In the genomic region with DNA sequence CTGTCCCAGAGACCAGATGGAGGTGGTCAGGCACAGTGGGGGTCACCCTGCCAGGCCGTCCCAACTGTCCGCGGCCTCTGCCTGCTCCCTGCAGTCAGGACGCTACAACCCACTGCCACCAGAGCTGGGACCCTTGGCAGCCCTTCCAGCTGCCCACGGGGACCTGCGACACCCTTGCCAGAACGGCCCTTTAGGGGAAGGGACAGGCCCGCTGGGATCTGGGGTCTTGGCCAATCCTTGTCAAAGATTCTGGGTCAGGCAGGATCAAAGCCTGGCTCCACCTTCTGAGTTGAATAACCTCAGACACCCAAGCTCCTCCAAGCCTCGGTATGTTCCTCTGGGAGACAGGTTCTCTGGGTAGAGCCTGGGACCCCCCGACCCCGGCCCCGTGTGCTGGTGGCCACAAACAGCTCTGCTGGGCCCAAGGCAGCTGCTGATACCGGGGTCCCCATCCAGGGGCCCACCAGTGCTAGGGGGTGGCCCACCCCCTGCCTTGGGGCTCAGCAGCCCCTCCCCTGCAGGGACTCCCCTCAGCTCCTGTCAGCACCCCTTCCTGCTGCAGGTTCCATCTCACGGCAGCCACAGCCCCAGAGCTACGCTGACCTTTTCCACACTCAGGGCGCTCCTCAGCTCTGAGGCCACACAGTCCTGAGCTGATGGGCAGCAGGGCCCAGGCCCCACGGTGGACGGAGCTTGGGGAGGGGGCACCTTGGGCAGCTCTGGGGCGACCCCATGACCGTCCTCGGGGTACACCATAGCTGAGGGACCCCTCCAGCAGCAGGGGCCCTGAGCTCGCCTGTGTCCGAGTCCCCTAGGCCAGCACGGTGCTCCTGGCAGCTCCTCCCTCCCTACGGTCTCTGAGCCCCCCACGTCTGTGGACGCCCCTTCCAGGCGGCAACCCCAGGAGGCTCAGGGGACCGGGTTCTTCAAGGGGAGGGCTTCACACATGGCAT, we compare ENCODE assay signal across 2 cellular contexts.
TF ChIP-seq lines count a peak whose summit lies in the region.

No MANE protein-coding gene starts in this region.

TF ChIP-seq in IMR-90, 13 proteins besides CTCF, POLR2A, EP300 and RAD21:
- TF ChIP-seq FOS (IDR thresholded peaks at IDR 0.05; ENCODE audit: low read depth, low read length) (no peak), RFX5 (IDR thresholded peaks at IDR 0.05; ENCODE audit: low read depth, low read length) (no peak), CEBPB (IDR thresholded peaks at IDR 0.05; ENCODE audit: low read depth, low read length) (no peak), MXI1 (IDR thresholded peaks at IDR 0.05; ENCODE audit: borderline replicate concordance, low read depth, low read length) (no peak), RCOR1 (IDR thresholded peaks at IDR 0.05; ENCODE audit: insufficient replicate concordance, low read length) (no peak), CHD1 (IDR thresholded peaks at IDR 0.05; ENCODE audit: low read depth, low read length) (no peak), SMC3 (IDR thresholded peaks at IDR 0.05; ENCODE audit: low read depth, low read length) (no peak), MAFK (IDR thresholded peaks at IDR 0.05; ENCODE audit: low read depth, low read length) (no peak), NFE2L2 (IDR thresholded peaks at IDR 0.05; ENCODE audit: low read depth, low read length) (no peak), MAZ (IDR thresholded peaks at IDR 0.05; ENCODE audit: borderline replicate concordance, low read depth, low read length) (no peak), BHLHE40 (IDR thresholded peaks at IDR 0.05; ENCODE audit: low read depth, low read length) (no peak)
- TF ChIP-seq, protein P1, sequence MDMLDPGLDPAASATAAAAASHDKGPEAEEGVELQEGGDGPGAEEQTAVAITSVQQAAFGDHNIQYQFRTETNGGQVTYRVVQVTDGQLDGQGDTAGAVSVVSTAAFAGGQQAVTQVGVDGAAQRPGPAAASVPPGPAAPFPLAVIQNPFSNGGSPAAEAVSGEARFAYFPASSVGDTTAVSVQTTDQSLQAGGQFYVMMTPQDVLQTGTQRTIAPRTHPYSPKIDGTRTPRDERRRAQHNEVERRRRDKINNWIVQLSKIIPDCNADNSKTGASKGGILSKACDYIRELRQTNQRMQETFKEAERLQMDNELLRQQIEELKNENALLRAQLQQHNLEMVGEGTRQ (IDR thresholded peaks at IDR 0.05; ENCODE audit: low read depth, low read length) = no peak
- TF ChIP-seq, protein P2, sequence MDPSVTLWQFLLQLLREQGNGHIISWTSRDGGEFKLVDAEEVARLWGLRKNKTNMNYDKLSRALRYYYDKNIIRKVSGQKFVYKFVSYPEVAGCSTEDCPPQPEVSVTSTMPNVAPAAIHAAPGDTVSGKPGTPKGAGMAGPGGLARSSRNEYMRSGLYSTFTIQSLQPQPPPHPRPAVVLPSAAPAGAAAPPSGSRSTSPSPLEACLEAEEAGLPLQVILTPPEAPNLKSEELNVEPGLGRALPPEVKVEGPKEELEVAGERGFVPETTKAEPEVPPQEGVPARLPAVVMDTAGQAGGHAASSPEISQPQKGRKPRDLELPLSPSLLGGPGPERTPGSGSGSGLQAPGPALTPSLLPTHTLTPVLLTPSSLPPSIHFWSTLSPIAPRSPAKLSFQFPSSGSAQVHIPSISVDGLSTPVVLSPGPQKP (IDR thresholded peaks at IDR 0.05; ENCODE audit: borderline replicate concordance, low read depth, low read length) = no peak

TF ChIP-seq in H1, 55 proteins besides CTCF, POLR2A, EP300 and RAD21:
- TF ChIP-seq CREB1 (IDR thresholded peaks at IDR 0.05) (no peak), CHD1 (IDR thresholded peaks at IDR 0.05; ENCODE audit: low read depth, low read length) (no peak), ZNF274 (IDR thresholded peaks at IDR 0.05; ENCODE audit: borderline replicate concordance, extremely low read depth, low read length) (no peak), CBX8 (IDR thresholded peaks at IDR 0.05; ENCODE audit: borderline replicate concordance, low read depth, low read length) (no peak), SP2 (IDR thresholded peaks at IDR 0.05; ENCODE audit: low read length) (no peak), YY1 (IDR thresholded peaks at IDR 0.05; ENCODE audit: low read depth, low read length) (no peak), KDM1A (IDR thresholded peaks at IDR 0.05; ENCODE audit: borderline replicate concordance, low read length) (no peak), BCL11A (IDR thresholded peaks at IDR 0.05; ENCODE audit: low read depth in 2 of 2, low read length in 2 of 2) (no peak), BRCA1 (IDR thresholded peaks at IDR 0.05; ENCODE audit: low read depth, low read length) (no peak), JUND (IDR thresholded peaks at IDR 0.05; ENCODE audit: low read length) (no peak), MAFK (IDR thresholded peaks at IDR 0.05; ENCODE audit: low read depth, low read length) (no peak), SIRT6 (IDR thresholded peaks at IDR 0.05; ENCODE audit: low read length) (no peak), RXRA (IDR thresholded peaks at IDR 0.05; ENCODE audit: insufficient read depth, low read depth, low read length) (no peak), POLR2AphosphoS5 (IDR thresholded peaks at IDR 0.05; ENCODE audit: low read depth, low read length) (no peak), TEAD4 (IDR thresholded peaks at IDR 0.05; ENCODE audit: low read depth, low read length) (no peak), PHF8 (conservative IDR thresholded peaks at IDR 0.05; ENCODE audit: low read depth, low read length) (no peak)
